19 cellular contexts compared by ENCODE assay signal in the genomic region with DNA sequence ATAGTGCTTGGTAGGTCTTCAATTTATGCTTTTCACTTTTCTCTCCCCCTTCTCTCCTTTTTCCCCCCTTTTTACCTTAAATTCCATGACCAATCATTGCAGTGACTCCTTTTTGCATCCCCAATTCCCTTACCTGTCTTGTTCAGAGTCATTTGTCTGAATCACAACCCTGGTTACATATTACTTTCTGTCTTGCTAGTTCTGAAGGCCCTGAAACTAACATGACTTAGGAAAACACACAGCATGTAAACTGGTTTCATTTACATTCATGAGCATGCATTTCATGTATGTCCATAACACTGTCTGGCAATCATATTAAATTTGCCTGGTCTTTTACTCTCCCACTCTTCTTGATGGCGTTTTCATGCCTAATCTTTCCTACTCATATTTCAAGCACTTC. TPM values are rescaled to one million over a fixed set of nuclear protein-coding genes. Genes with fewer than 3 reads are reported as not detected.
"Had no signal": no experiment of that assay in that cellular context is flagged by ENCODE, and none has a peak within 500 bp of the region (broad histone marks: within the 10 kb centered on the region; RNA-seq: fewer than 3 reads in every experiment).

No MANE protein-coding gene starts in this region.

- H3K27me3 Mint-ChIP-seq: natural killer cell treated with Interleukin-12 subunit alpha and Interleukin-12 subunit beta and Interleukin-15 and Interleukin-18, amount 100 ng/mL, for 72 hours had no signal

- H3K36me3 Mint-ChIP-seq: activated naive CD8-positive, alpha-beta T cell; mesothelial cell of epicardium; stimulated activated effector memory CD8-positive, alpha-beta T cell treated with anti-CD3 and anti-CD28 coated beads, Interleukin-12 subunit alpha, Interleukin-12 subunit beta, amount 100 ng/mL, for 72 hours; type B pancreatic cell had no signal

- ATAC-seq: gastrocnemius medialis; left lobe of liver; natural killer cell treated with Interleukin-12 subunit alpha and Interleukin-12 subunit beta and Interleukin-15 and Interleukin-18, amount 100 ng/mL, for 72 hours; stimulated activated effector memory CD8-positive, alpha-beta T cell treated with anti-CD3 and anti-CD28 coated beads, Interleukin-12 subunit alpha, Interleukin-12 subunit beta, amount 100 ng/mL, for 72 hours had no signal

- H3K36me3 ChIP-seq: gastrocnemius medialis, sigmoid colon had no signal

- H3K4me3 Mint-ChIP-seq: activated naive CD8-positive, alpha-beta T cell; activated T-helper 1 cell treated with anti-CD3 and anti-CD28 coated beads, Interleukin-12 subunit alpha, Interleukin-12 subunit beta, Interleukin-2, Interleukin-4 antibody, amounts not matched to agents 30 ng/mL and 10 ng/mL and 1 ng/mL, durations not matched to agents 14 hours and 24 hours and 36 hours; mesothelial cell of epicardium; natural killer cell treated with Interleukin-12 subunit alpha and Interleukin-12 subunit beta and Interleukin-15 and Interleukin-18, amount 100 ng/mL, for 72 hours; stimulated activated effector memory CD8-positive, alpha-beta T cell treated with anti-CD3 and anti-CD28 coated beads, Interleukin-12 subunit alpha, Interleukin-12 subunit beta, amount 100 ng/mL, for 72 hours; type B pancreatic cell had no signal

- H3K4me1 Mint-ChIP-seq: stimulated activated effector memory CD8-positive, alpha-beta T cell treated with anti-CD3 and anti-CD28 coated beads, Interleukin-12 subunit alpha, Interleukin-12 subunit beta, amount 100 ng/mL, for 72 hours had no signal

- H3K4me1 ChIP-seq: gastrocnemius medialis, sigmoid colon, testis had no signal

- DNase-seq: activated CD4-positive, CD25-positive, alpha-beta regulatory T cell treated with anti-CD3 and anti-CD28 coated beads, Interleukin-2, amount 50 U/mL, for 72 hours; effector CD4-positive, alpha-beta T cell; gastrocnemius medialis; head of caudate nucleus; kidney; sigmoid colon; stimulated activated CD4-positive, alpha-beta T cell treated with anti-CD3 and anti-CD28 coated beads, Interleukin-4, amount 100 ng/mL, for 24 hours; testis had no signal

- H3K4me3 ChIP-seq: gastrocnemius medialis, lung, sigmoid colon, testis had no signal

- H3K27ac ChIP-seq: gastrocnemius medialis, sigmoid colon, testis, VCaP had no signal

- H3K27me3 ChIP-seq: testis had no signal

- H3K27ac Mint-ChIP-seq: activated naive CD8-positive, alpha-beta T cell; activated T-helper 1 cell treated with anti-CD3 and anti-CD28 coated beads, Interleukin-12 subunit alpha, Interleukin-12 subunit beta, Interleukin-2, Interleukin-4 antibody, amounts not matched to agents 30 ng/mL and 10 ng/mL and 1 ng/mL, durations not matched to agents 14 hours and 24 hours and 36 hours; mesothelial cell of epicardium; natural killer cell treated with Interleukin-12 subunit alpha and Interleukin-12 subunit beta and Interleukin-15 and Interleukin-18, amount 100 ng/mL, for 72 hours; stimulated activated effector memory CD8-positive, alpha-beta T cell treated with anti-CD3 and anti-CD28 coated beads, Interleukin-12 subunit alpha, Interleukin-12 subunit beta, amount 100 ng/mL, for 72 hours; type B pancreatic cell had no signal

- H3K9me3 Mint-ChIP-seq: activated T-helper 1 cell treated with anti-CD3 and anti-CD28 coated beads, Interleukin-12 subunit alpha, Interleukin-12 subunit beta, Interleukin-2, Interleukin-4 antibody, amounts not matched to agents 30 ng/mL and 10 ng/mL and 1 ng/mL, durations not matched to agents 14 hours and 24 hours and 36 hours; type B pancreatic cell had no signal

RNA-seq across cellular contexts. Expression of a gene that starts 20.3 kb away (rescaled TPM):
- total RNA-seq: activated CD8-positive, alpha-beta memory T cell treated with anti-CD3 and anti-CD28 coated beads for 36 hours; activated T-helper 1 cell treated with anti-CD3 and anti-CD28 coated beads, Interleukin-12 subunit alpha, Interleukin-12 subunit beta, Interleukin-2, Interleukin-4 antibody, amounts not matched to agents 30 ng/mL and 10 ng/mL and 1 ng/mL, durations not matched to agents 14 hours and 24 hours and 36 hours; gastrocnemius medialis; kidney; left lobe of liver; mesothelial cell of epicardium; natural killer cell treated with Interleukin-12 subunit alpha and Interleukin-12 subunit beta and Interleukin-15 and Interleukin-18, amount 100 ng/mL, for 72 hours; renal cortical epithelial cell; sigmoid colon had no signal
